ENCODE assay signal across 1 cellular context in genomic region chr16:9112166-9112843, GRCh38.
TF ChIP-seq lines count a peak whose summit lies in the region.

No MANE protein-coding gene starts in this region.

TF ChIP-seq in HepG2, 621 proteins besides CTCF, POLR2A, EP300 and RAD21 (continued from another document and continues in another):
- TF ChIP-seq, protein P1, sequence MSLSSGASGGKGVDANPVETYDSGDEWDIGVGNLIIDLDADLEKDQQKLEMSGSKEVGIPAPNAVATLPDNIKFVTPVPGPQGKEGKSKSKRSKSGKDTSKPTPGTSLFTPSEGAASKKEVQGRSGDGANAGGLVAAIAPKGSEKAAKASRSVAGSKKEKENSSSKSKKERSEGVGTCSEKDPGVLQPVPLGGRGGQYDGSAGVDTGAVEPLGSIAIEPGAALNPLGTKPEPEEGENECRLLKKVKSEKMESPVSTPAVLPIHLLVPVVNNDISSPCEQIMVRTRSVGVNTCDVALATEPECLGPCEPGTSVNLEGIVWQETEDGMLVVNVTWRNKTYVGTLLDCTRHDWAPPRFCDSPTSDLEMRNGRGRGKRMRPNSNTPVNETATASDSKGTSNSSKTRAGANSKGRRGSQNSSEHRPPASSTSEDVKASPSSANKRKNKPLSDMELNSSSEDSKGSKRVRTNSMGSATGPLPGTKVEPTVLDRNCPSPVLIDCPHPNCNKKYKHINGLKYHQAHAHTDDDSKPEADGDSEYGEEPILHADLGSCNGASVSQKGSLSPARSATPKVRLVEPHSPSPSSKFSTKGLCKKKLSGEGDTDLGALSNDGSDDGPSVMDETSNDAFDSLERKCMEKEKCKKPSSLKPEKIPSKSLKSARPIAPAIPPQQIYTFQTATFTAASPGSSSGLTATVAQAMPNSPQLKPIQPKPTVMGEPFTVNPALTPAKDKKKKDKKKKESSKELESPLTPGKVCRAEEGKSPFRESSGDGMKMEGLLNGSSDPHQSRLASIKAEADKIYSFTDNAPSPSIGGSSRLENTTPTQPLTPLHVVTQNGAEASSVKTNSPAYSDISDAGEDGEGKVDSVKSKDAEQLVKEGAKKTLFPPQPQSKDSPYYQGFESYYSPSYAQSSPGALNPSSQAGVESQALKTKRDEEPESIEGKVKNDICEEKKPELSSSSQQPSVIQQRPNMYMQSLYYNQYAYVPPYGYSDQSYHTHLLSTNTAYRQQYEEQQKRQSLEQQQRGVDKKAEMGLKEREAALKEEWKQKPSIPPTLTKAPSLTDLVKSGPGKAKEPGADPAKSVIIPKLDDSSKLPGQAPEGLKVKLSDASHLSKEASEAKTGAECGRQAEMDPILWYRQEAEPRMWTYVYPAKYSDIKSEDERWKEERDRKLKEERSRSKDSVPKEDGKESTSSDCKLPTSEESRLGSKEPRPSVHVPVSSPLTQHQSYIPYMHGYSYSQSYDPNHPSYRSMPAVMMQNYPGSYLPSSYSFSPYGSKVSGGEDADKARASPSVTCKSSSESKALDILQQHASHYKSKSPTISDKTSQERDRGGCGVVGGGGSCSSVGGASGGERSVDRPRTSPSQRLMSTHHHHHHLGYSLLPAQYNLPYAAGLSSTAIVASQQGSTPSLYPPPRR (CRISPR knock-in tag; IDR thresholded peaks at IDR 0.05; ENCODE audit: borderline replicate concordance), result peak; percentile 24; the same call in 1 of the 2 replicates
- TF ChIP-seq ZNF530 (CRISPR knock-in tag; IDR thresholded peaks at IDR 0.05; ENCODE audit: low read depth), result no peak
- TF ChIP-seq ZNF687 (CRISPR knock-in tag; IDR thresholded peaks at IDR 0.05), result peak; percentile 45
- no peak for TF ChIP-seq PBX3 (CRISPR knock-in tag; IDR thresholded peaks at IDR 0.05; ENCODE audit: borderline replicate concordance)
- TF ChIP-seq RBM22 (optimal IDR thresholded peaks at IDR 0.05; ENCODE audit: low read length), result peak; percentile 95
- TF ChIP-seq MAX (IDR thresholded peaks at IDR 0.05), result 0 out of 2 replicates have a peak, but pooled peaks have one; percentile 24
- TF ChIP-seq MEIS1 (CRISPR knock-in tag; IDR thresholded peaks at IDR 0.05; ENCODE audit: borderline replicate concordance), result no peak
- no peak for TF ChIP-seq ZNF605 (CRISPR knock-in tag; IDR thresholded peaks at IDR 0.05)
- TF ChIP-seq ZNF326 (CRISPR knock-in tag; IDR thresholded peaks at IDR 0.05; ENCODE audit: borderline replicate concordance), result no peak
- peak; percentile 35; the same call in 1 of the 2 replicates for TF ChIP-seq ZNF547 (CRISPR knock-in tag; IDR thresholded peaks at IDR 0.05)
- no peak for TF ChIP-seq STAT5B (CRISPR knock-in tag; IDR thresholded peaks at IDR 0.05)
- TF ChIP-seq MLX (CRISPR knock-in tag; IDR thresholded peaks at IDR 0.05), result no peak
- TF ChIP-seq MBD4 (IDR thresholded peaks at IDR 0.05; ENCODE audit: borderline replicate concordance, low read length), result peak; percentile 58; the same call in 1 of the 2 replicates
- TF ChIP-seq NR2F1 (CRISPR knock-in tag; IDR thresholded peaks at IDR 0.05), result peak in 1 of 2 experiments; percentile 8; a peak in 1 of 4 replicates
- TF ChIP-seq SMAD9 (CRISPR knock-in tag; IDR thresholded peaks at IDR 0.05), result no peak
- TF ChIP-seq, protein P2, sequence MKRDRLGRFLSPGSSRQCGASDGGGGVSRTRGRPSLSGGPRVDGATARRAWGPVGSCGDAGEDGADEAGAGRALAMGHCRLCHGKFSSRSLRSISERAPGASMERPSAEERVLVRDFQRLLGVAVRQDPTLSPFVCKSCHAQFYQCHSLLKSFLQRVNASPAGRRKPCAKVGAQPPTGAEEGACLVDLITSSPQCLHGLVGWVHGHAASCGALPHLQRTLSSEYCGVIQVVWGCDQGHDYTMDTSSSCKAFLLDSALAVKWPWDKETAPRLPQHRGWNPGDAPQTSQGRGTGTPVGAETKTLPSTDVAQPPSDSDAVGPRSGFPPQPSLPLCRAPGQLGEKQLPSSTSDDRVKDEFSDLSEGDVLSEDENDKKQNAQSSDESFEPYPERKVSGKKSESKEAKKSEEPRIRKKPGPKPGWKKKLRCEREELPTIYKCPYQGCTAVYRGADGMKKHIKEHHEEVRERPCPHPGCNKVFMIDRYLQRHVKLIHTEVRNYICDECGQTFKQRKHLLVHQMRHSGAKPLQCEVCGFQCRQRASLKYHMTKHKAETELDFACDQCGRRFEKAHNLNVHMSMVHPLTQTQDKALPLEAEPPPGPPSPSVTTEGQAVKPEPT (CRISPR knock-in tag; IDR thresholded peaks at IDR 0.05; ENCODE audit: low read depth), result no peak
- TF ChIP-seq ZNF292 (CRISPR knock-in tag; IDR thresholded peaks at IDR 0.05; ENCODE audit: borderline replicate concordance, low read depth), result peak; percentile 54; the same call in 1 of the 2 replicates
- no peak for TF ChIP-seq IKZF4 (CRISPR knock-in tag; IDR thresholded peaks at IDR 0.05; ENCODE audit: borderline replicate concordance, low read depth, not compliant biosample characterization)
- TF ChIP-seq ZNF451 (CRISPR knock-in tag; IDR thresholded peaks at IDR 0.05), result no peak
- TF ChIP-seq AHR (CRISPR knock-in tag; IDR thresholded peaks at IDR 0.05), result peak; percentile 32; the same call in 1 of the 2 replicates
- peak; percentile 75; the same call in 1 of the 2 replicates for TF ChIP-seq CEBPB (IDR thresholded peaks at IDR 0.05; ENCODE audit: borderline replicate concordance, low read depth, low read length)
- TF ChIP-seq, protein P3, sequence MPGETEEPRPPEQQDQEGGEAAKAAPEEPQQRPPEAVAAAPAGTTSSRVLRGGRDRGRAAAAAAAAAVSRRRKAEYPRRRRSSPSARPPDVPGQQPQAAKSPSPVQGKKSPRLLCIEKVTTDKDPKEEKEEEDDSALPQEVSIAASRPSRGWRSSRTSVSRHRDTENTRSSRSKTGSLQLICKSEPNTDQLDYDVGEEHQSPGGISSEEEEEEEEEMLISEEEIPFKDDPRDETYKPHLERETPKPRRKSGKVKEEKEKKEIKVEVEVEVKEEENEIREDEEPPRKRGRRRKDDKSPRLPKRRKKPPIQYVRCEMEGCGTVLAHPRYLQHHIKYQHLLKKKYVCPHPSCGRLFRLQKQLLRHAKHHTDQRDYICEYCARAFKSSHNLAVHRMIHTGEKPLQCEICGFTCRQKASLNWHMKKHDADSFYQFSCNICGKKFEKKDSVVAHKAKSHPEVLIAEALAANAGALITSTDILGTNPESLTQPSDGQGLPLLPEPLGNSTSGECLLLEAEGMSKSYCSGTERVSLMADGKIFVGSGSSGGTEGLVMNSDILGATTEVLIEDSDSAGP (CRISPR knock-in tag; IDR thresholded peaks at IDR 0.05; ENCODE audit: borderline replicate concordance), result peak; percentile 32; the same call in 1 of the 2 replicates
- no peak for TF ChIP-seq KLF15 (CRISPR knock-in tag; IDR thresholded peaks at IDR 0.05; ENCODE audit: borderline replicate concordance)
- TF ChIP-seq ZBTB33 (CRISPR knock-in tag; IDR thresholded peaks at IDR 0.05), result no peak
- TF ChIP-seq SALL1 (CRISPR knock-in tag; IDR thresholded peaks at IDR 0.05), result peak; percentile 62; the same call in 1 of the 2 replicates
- TF ChIP-seq ZKSCAN5 (CRISPR knock-in tag; IDR thresholded peaks at IDR 0.05), result peak; percentile 75; the same call in 1 of the 2 replicates
- peak; percentile 37; the same call in 1 of the 2 replicates for TF ChIP-seq KMT2A (CRISPR knock-in tag; IDR thresholded peaks at IDR 0.05)
- peak; percentile 64; the same call in 1 of the 2 replicates for TF ChIP-seq ZNF274 (CRISPR knock-in tag; IDR thresholded peaks at IDR 0.05)
- TF ChIP-seq NONO (IDR thresholded peaks at IDR 0.05), result no peak
- TF ChIP-seq NONO (CRISPR knock-in tag; conservative IDR thresholded peaks at IDR 0.05), result no peak
- TF ChIP-seq ZNF784 (CRISPR knock-in tag; IDR thresholded peaks at IDR 0.05; ENCODE audit: borderline replicate concordance), result no peak
- no peak for TF ChIP-seq CHD4 (IDR thresholded peaks at IDR 0.05; ENCODE audit: borderline replicate concordance, low read length)
- TF ChIP-seq ZBTB38 (CRISPR knock-in tag; IDR thresholded peaks at IDR 0.05), result no peak
- 0 out of 2 replicates have a peak, but pooled peaks have one; percentile 68 for TF ChIP-seq CC2D1A (CRISPR knock-in tag; IDR thresholded peaks at IDR 0.05)
- 0 out of 2 replicates have a peak, but pooled peaks have one; percentile 70 for TF ChIP-seq CCDC6 (CRISPR knock-in tag; IDR thresholded peaks at IDR 0.05)
- no peak for TF ChIP-seq THAP7 (CRISPR knock-in tag; IDR thresholded peaks at IDR 0.05)
- 0 out of 2 replicates have a peak, but pooled peaks have one; percentile 9 for TF ChIP-seq NR2C2 (CRISPR knock-in tag; IDR thresholded peaks at IDR 0.05; ENCODE audit: borderline replicate concordance)
- no peak for TF ChIP-seq CENPX (CRISPR knock-in tag; IDR thresholded peaks at IDR 0.05)
- TF ChIP-seq GLI4 (CRISPR knock-in tag; IDR thresholded peaks at IDR 0.05; ENCODE audit: borderline replicate concordance), result no peak
- no peak for TF ChIP-seq ZNF580 (CRISPR knock-in tag; IDR thresholded peaks at IDR 0.05; ENCODE audit: borderline replicate concordance, low read depth)
- no peak for TF ChIP-seq TARDBP (CRISPR knock-in tag; IDR thresholded peaks at IDR 0.05)
- TF ChIP-seq SSRP1 (CRISPR knock-in tag; IDR thresholded peaks at IDR 0.05), result peak; percentile 66; the same call in 1 of the 2 replicates
- TF ChIP-seq POLR2G (IDR thresholded peaks at IDR 0.05; ENCODE audit: low read depth, low read length), result peak; percentile 40
- TF ChIP-seq ZNF598 (CRISPR knock-in tag; IDR thresholded peaks at IDR 0.05; ENCODE audit: borderline replicate concordance), result 0 out of 2 replicates have a peak, but pooled peaks have one; percentile 34
